Comparison of ENCODE assay signal across 8 cellular contexts in the genomic region with DNA sequence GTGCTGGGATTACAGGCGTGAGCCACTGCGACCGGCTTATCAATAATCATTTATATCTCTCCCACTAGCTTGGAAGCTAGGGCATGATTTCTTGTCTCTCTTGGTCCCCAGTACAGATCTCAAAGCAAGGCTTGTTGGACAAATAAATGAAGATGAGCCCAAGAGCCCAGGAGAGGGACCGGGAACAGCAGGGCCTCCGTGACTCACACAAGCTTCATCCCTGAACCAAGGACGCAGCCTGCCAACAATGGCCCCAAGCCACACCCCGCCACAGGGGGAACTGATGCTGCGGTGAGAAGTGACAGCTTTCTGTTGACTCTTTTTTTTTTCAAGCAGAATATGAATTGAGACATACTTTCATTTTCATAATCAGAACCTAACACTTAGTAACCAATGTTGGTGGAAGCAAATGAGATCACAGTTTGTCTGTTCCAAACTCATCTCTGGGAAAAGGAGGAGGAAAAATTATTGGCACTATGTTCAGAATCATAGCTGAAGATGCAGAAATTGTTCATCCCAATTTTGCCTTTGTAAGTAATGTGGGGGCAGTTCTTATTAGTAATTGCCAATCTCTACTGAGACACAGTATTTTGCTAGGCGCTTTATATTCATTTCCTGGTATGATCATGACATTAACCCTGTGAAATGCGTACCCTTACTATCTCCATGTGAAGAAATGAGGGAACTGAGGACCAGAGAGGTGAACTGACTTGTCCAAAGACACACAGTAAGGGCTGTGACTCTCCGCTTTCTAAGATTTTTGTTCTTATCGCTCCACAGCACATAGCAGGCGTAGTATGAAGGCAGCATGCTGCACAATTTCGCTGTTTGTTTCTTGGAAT. TPM values are rescaled to one million over a fixed set of nuclear protein-coding genes. Genes with fewer than 3 reads are reported as not detected.
A peak's percentile ranks its signal among the peaks of the same experiment; 100 is the strongest.
DNase-seq lines count a peak whose midpoint lies in the region; ATAC-seq and TF ChIP-seq lines count a peak whose summit lies in the region.

No MANE protein-coding gene starts in this region.

- H3K9me3 ChIP-seq in PC-3 (ENCODE audit: low read length) (no peaks in the 10 kb centered on the region), sigmoid colon (no peaks in the 10 kb centered on the region)

- POLR2A ChIA-PET in PC-3 (lab: Charles Lee; ENCODE audit: unreplicated experiment): interaction anchor here (0.6 to 0.7 kb wide), 3 partner anchors 16 to 552 kb away, joined by 3 to 10 read pairs (median 3); no protein-coding TSS in a partner anchor

- H2AFZ ChIP-seq in PC-3 (ENCODE audit: low read length): no peak overlapping the region

- H3K27ac ChIP-seq in PC-3 (ENCODE audit: low read length) (peak overlapping the region; percentile 95), sigmoid colon (peak overlapping the region; percentile 73 to 99 (median 98))

- peak; percentile 93 for ATAC-seq in HG03045 (IDR thresholded peaks at IDR 0.05; ENCODE audit: unreplicated experiment)
- ATAC-seq in PC-3: peak; percentile 68

- no peaks in the 10 kb centered on the region for H3K9me2 ChIP-seq in PC-3 (replicated peaks; ENCODE audit: low read length)

- peak overlapping the region; percentile 89 for H3K9ac ChIP-seq in PC-3 (ENCODE audit: low read length)

- peak; percentile 88 for DNase-seq in NK-92 treated with Interleukin-12 subunit alpha and Interleukin-12 subunit beta, amount 100 ng/mL, for 24 hours (lab: John Stamatoyannopoulos, UW)
- no peak for DNase-seq in NK-92 (lab: John Stamatoyannopoulos, UW; ENCODE audit: unreplicated experiment)
- peak; percentile 94 for DNase-seq in PC-3
- DNase-seq in activated T-helper 1 cell treated with Interleukin-2 at 50 U/mL for 16 hours (ENCODE audit: low read depth): peak; percentile 71
- peak; percentile 70 for DNase-seq in fibroblast of the aortic adventitia (ENCODE audit: low read depth)
- DNase-seq in sigmoid colon: peak; percentile 97
- no peak for DNase-seq in NCI-H526 (lab: John Stamatoyannopoulos, UW)

- CTCF ChIA-PET in PC-3 (lab: Charles Lee): interaction anchor here (0.6 to 0.7 kb wide), 2 partner anchors 51 to 63 kb away, joined by 4 to 5 read pairs; no protein-coding TSS in a partner anchor

- intact Hi-C loops in PC-3 (cut with micrococcal nuclease): loop anchor here (1.0 to 10.0 kb wide), 2 partner anchors 21 to 677 kb away; no protein-coding TSS in a partner anchor
- intact Hi-C loops in sigmoid colon (cut with DNase I): loop anchor here (2.0 kb wide), 1 partner anchor 57 kb away; a partner anchor contains a TSS

- no peaks in the 10 kb centered on the region for H3K36me3 ChIP-seq in PC-3 (ENCODE audit: low read depth, low read length)
- H3K36me3 ChIP-seq in sigmoid colon: no peaks in the 10 kb centered on the region

- WGBS in sigmoid colon, 2 donors: 44 to 46% methylated on average over 14 of the region's 14 CpGs

- H3K79me2 ChIP-seq in PC-3 (ENCODE audit: low read length): no peaks in the 10 kb centered on the region

- peak overlapping the region; percentile 77 for H3K4me2 ChIP-seq in PC-3 (ENCODE audit: low read length)

- peak in 1 of 2 donors; percentile 8 for TF ChIP-seq POLR2A in sigmoid colon (IDR thresholded peaks at IDR 0.05)

- H3K4me3 ChIP-seq in PC-3 (ENCODE audit: low read length) (peak overlapping the region; percentile 50), fibroblast of the aortic adventitia (ENCODE audit: low read depth, low read length) (peak overlapping the region; percentile 28), sigmoid colon (no peak overlapping the region)

- peaks cover 3% of the 10 kb centered on the region for H3F3A ChIP-seq in PC-3 (ENCODE audit: low read length, unreplicated experiment)

- H3K27me3 ChIP-seq in PC-3 (ENCODE audit: low read length) (no peaks in the 10 kb centered on the region), sigmoid colon (no peaks in the 10 kb centered on the region)

- H3K4me1 ChIP-seq in PC-3 (ENCODE audit: insufficient read depth, low read length): peaks cover 66% of the 10 kb centered on the region
- H3K4me1 ChIP-seq in sigmoid colon: peaks cover 0 to 48% (median 31%) of the 10 kb centered on the region in 4 donors

- TF ChIP-seq EP300 in sigmoid colon (IDR thresholded peaks at IDR 0.05): peak in 1 of 4 donors; percentile 63

- TSS peak; percentile 79 for BruUV-seq in PC-3 (replicated peaks; lab: Mats Ljungman, UMichigan)

- H4K20me1 ChIP-seq in PC-3 (ENCODE audit: low read length): no peaks in the 10 kb centered on the region

- no peak for TF ChIP-seq CTCF in PC-3 (conservative IDR thresholded peaks at IDR 0.05; ENCODE audit: low read depth, low read length)
- no peak for TF ChIP-seq CTCF in fibroblast of the aortic adventitia (IDR thresholded peaks at IDR 0.05; ENCODE audit: insufficient read depth, low read length)
- TF ChIP-seq CTCF in sigmoid colon (IDR thresholded peaks at IDR 0.05): no peak

RNA-seq across cellular contexts. Expression of a gene that starts 6.6 kb away (rescaled TPM):
- total RNA-seq in PC-3 (2014; rRNA removed): 522 and 586 TPM in 2 replicates
- total RNA-seq in fibroblast of the aortic adventitia (ENCODE audit: low replicate concordance): 22.2 and 44.1 TPM in 2 replicates
- total RNA-seq in sigmoid colon: 1,000 to 10,000 TPM in 1 of 4 donors, 100 to 1,000 TPM in 3; 449 to 1,033 (median 779) TPM
- polyA plus RNA-seq in sigmoid colon: 100 to 1,000 TPM in 2 of 3 donors, 10 to 100 TPM in 1; 99.9 to 253 (median 136) TPM

RNA-seq across cellular contexts. Expression of a gene that starts 56.4 kb away (rescaled TPM):
- total RNA-seq in PC-3 (2014; rRNA removed) (124 and 148 TPM in 2 replicates), fibroblast of the aortic adventitia (ENCODE audit: low replicate concordance) (21.7 and 193 TPM in 2 replicates), sigmoid colon (100 to 1,000 TPM in 1 of 4 donors, 10 to 100 TPM in 3; 80.6 to 117 (median 95.7) TPM)
- polyA plus RNA-seq in sigmoid colon: 100 to 1,000 TPM; 125 to 160 (median 132) TPM

Comparison
In these comparisons a context has a peak if more than half of its experiments do, and no peak if none do; other contexts are left out.
1. DNase-seq: peak in NK-92 treated with Interleukin-12 subunit alpha and Interleukin-12 subunit beta, amount 100 ng/mL, for 24 hours (single experiment), PC-3 (single experiment), activated T-helper 1 cell treated with Interleukin-2 at 50 U/mL for 16 hours (single experiment), fibroblast of the aortic adventitia (single experiment) and sigmoid colon (single experiment); none in NK-92 (single experiment) and NCI-H526 (0 of 2).
2. H3K4me3 ChIP-seq: peak in PC-3 (single experiment) and fibroblast of the aortic adventitia (single experiment); none in sigmoid colon (0 of 4).